Comparison of ENCODE assay signal across 9 cellular contexts in the genomic region with DNA sequence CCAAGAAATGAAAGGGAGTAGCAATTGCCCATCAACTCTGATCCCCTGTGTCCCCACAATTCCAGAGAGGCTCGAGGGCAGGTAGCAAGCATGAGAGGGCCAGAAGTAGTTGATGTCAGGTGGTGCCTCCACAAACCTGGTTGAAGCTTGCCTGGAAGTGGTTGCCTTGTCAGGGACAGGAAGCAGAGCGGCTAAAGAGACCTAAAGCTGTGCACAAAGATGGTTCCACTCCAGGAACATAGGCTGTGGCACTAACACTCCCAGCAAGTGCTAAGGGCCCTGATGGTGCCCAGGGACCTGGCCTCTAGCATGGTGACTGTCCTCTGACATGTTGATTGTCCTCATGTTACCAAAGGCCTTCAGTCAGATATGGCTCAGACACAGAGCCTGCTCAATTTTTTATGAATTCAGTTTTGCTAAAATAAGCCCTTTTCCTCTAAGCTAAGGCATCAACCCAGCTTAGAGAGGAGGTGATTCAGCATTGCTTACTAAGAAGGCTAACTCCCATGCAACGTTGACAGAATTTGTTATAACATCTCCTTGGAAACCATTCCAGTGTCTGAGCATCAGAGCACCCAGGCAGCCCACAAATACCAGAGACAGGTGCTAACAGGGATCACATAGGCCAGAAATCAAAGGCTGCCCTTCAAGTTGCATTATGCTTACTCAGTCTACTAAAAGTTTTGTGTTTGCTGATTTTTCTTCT.
DNase-seq lines count a peak whose midpoint lies in the region; ATAC-seq and TF ChIP-seq lines count a peak whose summit lies in the region.
"Had no signal": no experiment of that assay in that cellular context is flagged by ENCODE, and none has a peak within 500 bp of the region (broad histone marks: within the 10 kb centered on the region; RNA-seq: fewer than 3 reads in every experiment).

No MANE protein-coding gene starts in this region.

- H3K27me3 ChIP-seq in BJ (ENCODE audit: control insufficient read depth, insufficient read depth, low read length), result peaks cover 3% of the 10 kb centered on the region

- no peaks in the 10 kb centered on the region for H3K36me3 Mint-ChIP-seq in HFFc6 (ENCODE audit: low read depth)

- peaks cover 26% of the 10 kb centered on the region for H3K27me3 Mint-ChIP-seq in HFFc6 (ENCODE audit: insufficient read depth)

- peak overlapping the region; percentile 7; the same call in 1 of the 2 replicates for H3K4me3 Mint-ChIP-seq in HFFc6

- H3K4me3 ChIP-seq in BJ (ENCODE audit: low read depth, low read length) (no peak overlapping the region), astrocyte of the spinal cord (ENCODE audit: low read depth, low read length) (no peak overlapping the region), mucosa of descending colon (no peak overlapping the region)

- peaks cover 13% of the 10 kb centered on the region for H3K4me1 ChIP-seq in mucosa of descending colon (ENCODE audit: low read depth)

- TF ChIP-seq CTCF in BJ (IDR thresholded peaks at IDR 0.05; ENCODE audit: insufficient read depth, low read depth, low read length), result no peak
- no peak for TF ChIP-seq CTCF in HFFc6 (IDR thresholded peaks at IDR 0.05)
- no peak for TF ChIP-seq CTCF in astrocyte of the spinal cord (IDR thresholded peaks at IDR 0.05; ENCODE audit: low read depth, low read length)
- TF ChIP-seq CTCF in mucosa of descending colon (IDR thresholded peaks at IDR 0.05), result no peak

- CTCF ChIA-PET in BJ (lab: Yijun Ruan, JAX), result no interaction called here

- peak overlapping the region; percentile 84 for H3K27ac Mint-ChIP-seq in HFFc6

- peaks cover 33% of the 10 kb centered on the region for H3K4me1 Mint-ChIP-seq in HFFc6 (ENCODE audit: low read depth)

- no peaks in the 10 kb centered on the region for H3K9me3 ChIP-seq in mucosa of descending colon

- POLR2A ChIA-PET in BJ (lab: Charles Lee), result no interaction called here

- H3K9me3 Mint-ChIP-seq in HFFc6, result no peaks in the 10 kb centered on the region

- H3K36me3 ChIP-seq in BJ (ENCODE audit: control insufficient read depth, insufficient read depth, low read length), result no peaks in the 10 kb centered on the region
- H3K36me3 ChIP-seq in mucosa of descending colon (ENCODE audit: low read depth), result no peaks in the 10 kb centered on the region

- ATAC-seq in mucosa of descending colon, result peak; percentile 35
- no peak for ATAC-seq in HG03175 (IDR thresholded peaks at IDR 0.05; ENCODE audit: unreplicated experiment)

- peak; percentile 68 for DNase-seq in BJ (ENCODE audit: low read depth)
- peak; percentile 87 for DNase-seq in HFFc6
- peak; percentile 93 for DNase-seq in astrocyte of the spinal cord (ENCODE audit: low read depth, low spot score)
- no peak for DNase-seq in mucosa of descending colon
- no peak for DNase-seq in posterior cingulate gyrus
- no peak for DNase-seq in NOMO-1 treated with DMSO at 0.1 percent for 48 hours (lab: John Stamatoyannopoulos, UW; ENCODE audit: unreplicated experiment)
- DNase-seq in cerebellum (ENCODE audit: low spot score), result no peak
- DNase-seq: stimulated activated CD4-positive, alpha-beta T cell treated with anti-CD3 and anti-CD28 coated beads, Interleukin-12 subunit alpha, Interleukin-12 subunit beta, amount 100 ng/mL, for 4 hours had no signal

- in situ Hi-C loops in astrocyte of the spinal cord (cut with HindIII; ENCODE audit: low sequenced_read_pairs), result no loop called here

- intact Hi-C loops in mucosa of descending colon (cut with DNase I, micrococcal nuclease) (no loop called here), posterior cingulate gyrus (cut with DNase I) (no loop called here)

Comparison
In these comparisons a context has a peak if more than half of its experiments do, and no peak if none do; other contexts are left out.
1. DNase-seq: peak in BJ (single experiment), HFFc6 (single experiment) and astrocyte of the spinal cord (single experiment); none in mucosa of descending colon (0 of 3), posterior cingulate gyrus (0 of 10), NOMO-1 treated with DMSO at 0.1 percent for 48 hours (single experiment) and cerebellum (single experiment).